In the genomic region with DNA sequence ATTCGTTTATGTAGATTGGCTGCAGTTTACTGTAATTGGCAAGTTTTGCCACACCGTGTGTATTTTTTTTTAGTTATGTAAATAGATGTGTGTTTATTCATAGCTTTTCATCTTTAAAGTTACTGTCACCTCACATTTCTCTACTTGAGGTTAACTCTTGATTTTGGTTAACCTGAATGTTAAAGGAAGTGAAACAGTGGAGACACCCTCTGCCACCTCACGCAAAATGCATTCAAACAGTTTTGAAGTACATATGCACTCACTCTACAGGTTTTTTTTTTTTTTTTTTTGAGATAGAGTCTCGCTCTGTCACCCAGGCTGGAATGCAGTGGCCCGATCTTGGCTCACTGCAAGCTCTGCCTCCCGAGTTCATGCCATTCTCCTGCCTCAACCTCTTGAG, we compare ENCODE assay signal across 14 cellular contexts. TPM values are rescaled to one million over a fixed set of nuclear protein-coding genes. Genes with fewer than 3 reads are reported as not detected.
DNase-seq lines count a peak whose midpoint lies in the region; ATAC-seq lines count a peak whose summit lies in the region.
"Had no signal": no experiment of that assay in that cellular context is flagged by ENCODE, and none has a peak within 500 bp of the region (broad histone marks: within the 10 kb centered on the region; RNA-seq: fewer than 3 reads in every experiment).

No MANE protein-coding gene starts in this region.

- peaks cover 8% of the 10 kb centered on the region for H3K9me3 Mint-ChIP-seq in activated T-helper 2 cell treated with anti-CD3 and anti-CD28 coated beads, Interferon-gamma antibody, Interleukin-2, Interleukin-4, amounts not matched to agents 10 μg/mL and 5 μg/mL and 100 μg/mL, durations not matched to agents 14 hours and 24 hours and 36 hours

- H3K27ac Mint-ChIP-seq in activated T-helper 2 cell treated with anti-CD3 and anti-CD28 coated beads, Interferon-gamma antibody, Interleukin-2, Interleukin-4, amounts not matched to agents 10 μg/mL and 5 μg/mL and 100 μg/mL, durations not matched to agents 14 hours and 24 hours and 36 hours = peak overlapping the region; percentile 65

- H2BK12ac ChIP-seq in mesenchymal stem cell (ENCODE audit: low read length in 2 of 2) = no peak overlapping the region

- H4K91ac ChIP-seq in mesenchymal stem cell (ENCODE audit: low read length) = no peak overlapping the region

- H3K14ac ChIP-seq in mesenchymal stem cell (ENCODE audit: low read length in 2 of 2) = no peak overlapping the region

- no peaks in the 10 kb centered on the region for H3K4me1 ChIP-seq in mesenchymal stem cell (ENCODE audit: control insufficient read depth, insufficient read depth, low read depth, low read length)
- H3K4me1 ChIP-seq: esophagus squamous epithelium, left ventricle myocardium inferior, Peyer's patch, sigmoid colon had no signal

- H3K27me3 ChIP-seq in mesenchymal stem cell (ENCODE audit: control insufficient read depth in 1 of 2, insufficient read depth in 1 of 2, low read length in 2 of 2) = no peaks in the 10 kb centered on the region
- H3K27me3 ChIP-seq: esophagus squamous epithelium, Peyer's patch, sigmoid colon had no signal

- H3K23ac ChIP-seq in mesenchymal stem cell (ENCODE audit: low read length in 2 of 2) = no peak overlapping the region

- H3K9me3 ChIP-seq in mesenchymal stem cell (ENCODE audit: control insufficient read depth, low read length) = no peaks in the 10 kb centered on the region
- H3K9me3 ChIP-seq: Caco-2, esophagus squamous epithelium, left ventricle myocardium inferior, Peyer's patch, sigmoid colon had no signal

- peak; percentile 77 for ATAC-seq in GM18520 (IDR thresholded peaks at IDR 0.05; ENCODE audit: unreplicated experiment)
- peak; percentile 90 for ATAC-seq in GM21526 (IDR thresholded peaks at IDR 0.05; ENCODE audit: low FRiP score, unreplicated experiment)
- peak; percentile 67 for ATAC-seq in HG03135 (IDR thresholded peaks at IDR 0.05; ENCODE audit: unreplicated experiment)

- no peak overlapping the region for H2AFZ ChIP-seq in mesenchymal stem cell (ENCODE audit: low read depth, low read length)

- H3K36me3 Mint-ChIP-seq in activated T-helper 2 cell treated with anti-CD3 and anti-CD28 coated beads, Interferon-gamma antibody, Interleukin-2, Interleukin-4, amounts not matched to agents 10 μg/mL and 5 μg/mL and 100 μg/mL, durations not matched to agents 14 hours and 24 hours and 36 hours (ENCODE audit: low read depth) = peaks cover 65% of the 10 kb centered on the region

- intact Hi-C loops in activated T-helper 2 cell treated with anti-CD3 and anti-CD28 coated beads, Interferon-gamma antibody, Interleukin-2, Interleukin-4, amounts not matched to agents 10 μg/mL and 5 μg/mL and 100 μg/mL, durations not matched to agents 14 hours and 24 hours and 36 hours (cut with micrococcal nuclease) = loop anchor here (1.0 to 10.0 kb wide), 2 partner anchors 43 to 811 kb away; no protein-coding TSS in a partner anchor

- H3K36me3 ChIP-seq in mesenchymal stem cell (ENCODE audit: control insufficient read depth in 1 of 2, insufficient read depth in 2 of 2, low read depth in 1 of 2, low read length in 2 of 2) = no peaks in the 10 kb centered on the region
- H3K36me3 ChIP-seq: esophagus squamous epithelium, left ventricle myocardium inferior, Peyer's patch, sigmoid colon had no signal

- WGBS in mesenchymal stem cell = 92% methylated on average over 5 of the region's 6 CpGs

- H3K4ac ChIP-seq in mesenchymal stem cell (ENCODE audit: low read depth in 1 of 2, low read length in 2 of 2) = no peak overlapping the region

- no peak overlapping the region for H3K27ac ChIP-seq in mesenchymal stem cell (ENCODE audit: low read length, poor library complexity, severe bottlenecking)
- H3K27ac ChIP-seq: esophagus squamous epithelium, left ventricle myocardium inferior, Peyer's patch, sigmoid colon had no signal

- H3K4me1 Mint-ChIP-seq in activated T-helper 2 cell treated with anti-CD3 and anti-CD28 coated beads, Interferon-gamma antibody, Interleukin-2, Interleukin-4, amounts not matched to agents 10 μg/mL and 5 μg/mL and 100 μg/mL, durations not matched to agents 14 hours and 24 hours and 36 hours (ENCODE audit: low read depth) = peaks cover 50% of the 10 kb centered on the region

- no peak overlapping the region for H2BK120ac ChIP-seq in mesenchymal stem cell (ENCODE audit: low read depth, low read length)

- no peaks in the 10 kb centered on the region for H3K79me1 ChIP-seq in mesenchymal stem cell (replicated peaks; ENCODE audit: low read length, poor library complexity, severe bottlenecking)

- H3K4me3 ChIP-seq in mesenchymal stem cell (ENCODE audit: insufficient read depth in 1 of 2, low read depth in 1 of 2, low read length in 2 of 2) = no peak overlapping the region
- H3K4me3 ChIP-seq: esophagus squamous epithelium, left ventricle myocardium inferior, Peyer's patch, sigmoid colon had no signal

- no peaks in the 10 kb centered on the region for H3K27me3 Mint-ChIP-seq in activated T-helper 2 cell treated with anti-CD3 and anti-CD28 coated beads, Interferon-gamma antibody, Interleukin-2, Interleukin-4, amounts not matched to agents 10 μg/mL and 5 μg/mL and 100 μg/mL, durations not matched to agents 14 hours and 24 hours and 36 hours (ENCODE audit: low read depth)

- no peak overlapping the region for H2BK5ac ChIP-seq in mesenchymal stem cell (ENCODE audit: low read depth, low read length, poor library complexity, severe bottlenecking)

- no peak overlapping the region for H3K4me2 ChIP-seq in mesenchymal stem cell (ENCODE audit: low read length, poor library complexity, severe bottlenecking)

- no peak overlapping the region for H3K9ac ChIP-seq in mesenchymal stem cell (ENCODE audit: low read length)

- no peak overlapping the region for H3K4me3 Mint-ChIP-seq in activated T-helper 2 cell treated with anti-CD3 and anti-CD28 coated beads, Interferon-gamma antibody, Interleukin-2, Interleukin-4, amounts not matched to agents 10 μg/mL and 5 μg/mL and 100 μg/mL, durations not matched to agents 14 hours and 24 hours and 36 hours (ENCODE audit: low read depth)

- no peak overlapping the region for H2AK5ac ChIP-seq in mesenchymal stem cell (ENCODE audit: low read length, severe bottlenecking)

- H3K18ac ChIP-seq in mesenchymal stem cell (ENCODE audit: low read depth in 1 of 2, low read length in 2 of 2) = no peak overlapping the region

- peak; percentile 22 for DNase-seq in activated T-helper 2 cell treated with anti-CD3 and anti-CD28 coated beads, Interferon-gamma antibody, Interleukin-2, Interleukin-4, amounts not matched to agents 10 μg/mL and 5 μg/mL and 100 μg/mL, durations not matched to agents 14 hours and 24 hours and 36 hours (ENCODE audit: low spot score)
- DNase-seq in NK-92 (lab: John Stamatoyannopoulos, UW; ENCODE audit: unreplicated experiment) (no peak), mesenchymal stem cell (no peak), amygdala (lab: John Stamatoyannopoulos, UW) (no peak), mesenteric fat pad (ENCODE audit: low spot score) (no peak)
- DNase-seq: Caco-2, esophagus squamous epithelium, H7, left ventricle myocardium inferior, Peyer's patch, sigmoid colon had no signal

- H2BK15ac ChIP-seq in mesenchymal stem cell (ENCODE audit: low read depth, poor library complexity, severe bottlenecking) = no peak overlapping the region

- H4K8ac ChIP-seq in mesenchymal stem cell (ENCODE audit: low read length) = no peak overlapping the region

RNA-seq across cellular contexts. Expression of gene OR2A4, which starts 17.7 kb away (rescaled TPM):
- total RNA-seq in activated T-helper 2 cell treated with anti-CD3 and anti-CD28 coated beads, Interferon-gamma antibody, Interleukin-2, Interleukin-4, amounts not matched to agents 10 μg/mL and 5 μg/mL and 100 μg/mL, durations not matched to agents 14 hours and 24 hours and 36 hours = not detected in 2 replicates
- not detected for polyA plus RNA-seq in mesenchymal stem cell (2013, experiment 1 of 2)
- not detected for polyA plus RNA-seq in mesenchymal stem cell (2013, experiment 2 of 2)
- not detected for total RNA-seq in mesenteric fat pad
- total RNA-seq: Caco-2, H7, left ventricle myocardium inferior had no signal
- polyA plus RNA-seq: sigmoid colon had no signal

RNA-seq across cellular contexts. Expression of gene CTAGE9, which starts 27.3 kb away (rescaled TPM):
- not detected in 2 replicates for total RNA-seq in activated T-helper 2 cell treated with anti-CD3 and anti-CD28 coated beads, Interferon-gamma antibody, Interleukin-2, Interleukin-4, amounts not matched to agents 10 μg/mL and 5 μg/mL and 100 μg/mL, durations not matched to agents 14 hours and 24 hours and 36 hours
- polyA plus RNA-seq in mesenchymal stem cell (2013, experiment 1 of 2) = not detected
- polyA plus RNA-seq in mesenchymal stem cell (2013, experiment 2 of 2) = not detected
- not detected for total RNA-seq in mesenteric fat pad
- total RNA-seq: Caco-2, esophagus squamous epithelium, H7, left ventricle myocardium inferior, Peyer's patch, sigmoid colon had no signal
- polyA plus RNA-seq: sigmoid colon had no signal

RNA-seq across cellular contexts. Expression of gene ENPP3, which starts 46.4 kb away (rescaled TPM):
- 16.3 and 18.7 TPM in 2 replicates for total RNA-seq in activated T-helper 2 cell treated with anti-CD3 and anti-CD28 coated beads, Interferon-gamma antibody, Interleukin-2, Interleukin-4, amounts not matched to agents 10 μg/mL and 5 μg/mL and 100 μg/mL, durations not matched to agents 14 hours and 24 hours and 36 hours
- polyA plus RNA-seq in mesenchymal stem cell (2013, experiment 1 of 2) = 0.06 TPM
- not detected for polyA plus RNA-seq in mesenchymal stem cell (2013, experiment 2 of 2)
- total RNA-seq in mesenteric fat pad = 0.48 TPM
- total RNA-seq: Caco-2, H7 had no signal

RNA-seq across cellular contexts. Expression of gene MED23, which starts 55.4 kb away (rescaled TPM):
- total RNA-seq in activated T-helper 2 cell treated with anti-CD3 and anti-CD28 coated beads, Interferon-gamma antibody, Interleukin-2, Interleukin-4, amounts not matched to agents 10 μg/mL and 5 μg/mL and 100 μg/mL, durations not matched to agents 14 hours and 24 hours and 36 hours = 40.4 and 43.6 TPM in 2 replicates
- 14.4 TPM for polyA plus RNA-seq in mesenchymal stem cell (2013, experiment 1 of 2)
- 14.6 TPM for polyA plus RNA-seq in mesenchymal stem cell (2013, experiment 2 of 2)
- total RNA-seq in mesenteric fat pad = 19.3 TPM

Comparison
In these comparisons a context has a peak if more than half of its experiments do, and no peak if none do; other contexts are left out.
1. RNA of gene ENPP3, which starts 46.4 kb away (total RNA-seq): 16.3 to 18.7 TPM in activated T-helper 2 cell treated with anti-CD3 and anti-CD28 coated beads, Interferon-gamma antibody, Interleukin-2, Interleukin-4, amounts not matched to agents 10 μg/mL and 5 μg/mL and 100 μg/mL, durations not matched to agents 14 hours and 24 hours and 36 hours; 0.48 TPM in mesenteric fat pad (single experiment); every median in the first group is over 10 times any median in the second.
2. Peak in every context shown above with its lines, with median percentiles within 50 percentile points of each other: ATAC-seq.